Comparison of ENCODE assay signal across 8 cellular contexts in genomic region chr22:38657248-38657909, GRCh38. TPM values are rescaled to one million over a fixed set of nuclear protein-coding genes. Genes with fewer than 3 reads are reported as not detected.
DNase-seq lines count a peak whose midpoint lies in the region; TF ChIP-seq lines count a peak whose summit lies in the region.

No MANE protein-coding gene starts in this region.

- H3K4me1 Mint-ChIP-seq in Caco-2 (ENCODE audit: low read depth, unreplicated experiment) = no peaks in the 10 kb centered on the region

- H3K27me3 Mint-ChIP-seq in Caco-2 (ENCODE audit: insufficient read depth, unreplicated experiment) = no peaks in the 10 kb centered on the region

- H3K36me3 ChIP-seq in Caco-2 (ENCODE audit: control insufficient read depth, insufficient read depth, low read length) (no peaks in the 10 kb centered on the region), HAP-1 (replicated peaks) (no peaks in the 10 kb centered on the region), SJSA1 (no peaks in the 10 kb centered on the region; the same call in 1 of the 2 replicates)

- TF ChIP-seq CTCF in Caco-2 (IDR thresholded peaks at IDR 0.05; ENCODE audit: insufficient read depth in 1 of 2, low read depth in 1 of 2, low read length in 1 of 2, severe bottlenecking in 1 of 2, unreplicated experiment in 1 of 2) (no peak), astrocyte of the spinal cord (IDR thresholded peaks at IDR 0.05; ENCODE audit: low read depth, low read length) (no peak)

- peak overlapping the region; percentile 75 for H3K4me3 ChIP-seq in Caco-2 (ENCODE audit: low read depth, low read length)
- H3K4me3 ChIP-seq in HAP-1 = peak overlapping the region; percentile 78
- H3K4me3 ChIP-seq in SJSA1 = peak overlapping the region; percentile 73
- peak overlapping the region; percentile 92 for H3K4me3 ChIP-seq in astrocyte of the spinal cord (ENCODE audit: low read depth, low read length)

- peak overlapping the region; percentile 100 for H3K27ac Mint-ChIP-seq in Caco-2 (ENCODE audit: unreplicated experiment)

- H3K27me3 ChIP-seq in Caco-2 (replicated peaks; ENCODE audit: control insufficient read depth, insufficient read depth, low read length) (no peaks in the 10 kb centered on the region), HAP-1 (ENCODE audit: low read depth) (no peaks in the 10 kb centered on the region), SJSA1 (replicated peaks) (no peaks in the 10 kb centered on the region)

- POLR2A ChIA-PET in Caco-2 (lab: Charles Lee) = no interaction called here

- H3K4me1 ChIP-seq in Caco-2 = no peaks in the 10 kb centered on the region
- peaks cover 8% of the 10 kb centered on the region for H3K4me1 ChIP-seq in HAP-1
- H3K4me1 ChIP-seq in SJSA1 (replicated peaks) = peaks cover 12% of the 10 kb centered on the region

- CTCF ChIA-PET in Caco-2 (lab: Charles Lee) = no interaction called here

- no TSS peak for BruUV-seq in Caco-2 (replicated peaks; lab: Mats Ljungman, UMichigan)

- peak overlapping the region; percentile 90 for H3K4me3 Mint-ChIP-seq in Caco-2 (ENCODE audit: unreplicated experiment)

- in situ Hi-C loops in HAP-1 (cut with MboI; ENCODE audit: low sequenced_read_pairs) = no loop called here
- in situ Hi-C loops in astrocyte of the spinal cord (cut with HindIII; ENCODE audit: low sequenced_read_pairs) = no loop called here

- no peaks in the 10 kb centered on the region for H3K9me3 Mint-ChIP-seq in Caco-2 (ENCODE audit: unreplicated experiment)

- H3K9me3 ChIP-seq in Caco-2 (no peaks in the 10 kb centered on the region), HAP-1 (no peaks in the 10 kb centered on the region), SJSA1 (replicated peaks) (no peaks in the 10 kb centered on the region)

- peaks cover 14% of the 10 kb centered on the region for H3K36me3 Mint-ChIP-seq in Caco-2 (ENCODE audit: insufficient read depth, unreplicated experiment)

- H3K27ac ChIP-seq in SJSA1 = no peak overlapping the region

- intact Hi-C loops in Caco-2 (cut with micrococcal nuclease; ENCODE audit: unreplicated experiment) = no loop called here

- DNase-seq in Caco-2 (peak in 1 of 2 experiments; percentile 41), HAP-1 (ENCODE audit: low spot score in 2 of 2) (peak in 1 of 2 experiments; percentile 52), SJSA1 (ENCODE audit: low read depth in 1 of 2, low spot score in 2 of 2) (no peak), astrocyte of the spinal cord (ENCODE audit: low read depth, low spot score) (peak; percentile 12), kidney tubule cell (ENCODE audit: low spot score) (peak; percentile 47), ureter (ENCODE audit: low spot score) (no peak), SIG-M5 (lab: John Stamatoyannopoulos, UW) (no peak)
- peak in 2 of 3 experiments; percentile 16 to 44 for DNase-seq in stimulated activated CD4-positive, alpha-beta T cell treated with anti-CD3 and anti-CD28 coated beads, TNF-alpha, amount 100 ng/mL, for 24 hours (ENCODE audit: low read depth in 3 of 3)

RNA-seq across cellular contexts. Expression of gene CBY1, which starts 0.9 kb away (rescaled TPM):
- total RNA-seq in Caco-2 (2022) = 22.8 and 28.3 TPM in 2 replicates
- total RNA-seq in SJSA1 (2014; rRNA removed; shearing (Covaris generic)) = 8.8 and 13.5 TPM in 2 replicates
- total RNA-seq in ureter = 47.0 TPM

RNA-seq across cellular contexts. Expression of gene FAM227A, which starts 1.2 kb away (rescaled TPM):
- total RNA-seq in Caco-2 (2022) (0.73 and 2.2 TPM in 2 replicates), ureter (6.1 TPM)
- total RNA-seq in SJSA1 (2014; rRNA removed; shearing (Covaris generic)) = 0.42 TPM in 1 of 2 replicates, not detected in the other

RNA-seq across cellular contexts. Expression of gene TOMM22, which starts 24.4 kb away (rescaled TPM):
- total RNA-seq in Caco-2 (2022) = 113 and 114 TPM in 2 replicates
- total RNA-seq in SJSA1 (2014; rRNA removed; shearing (Covaris generic)) = 61.0 and 103 TPM in 2 replicates
- 76.8 TPM for total RNA-seq in ureter

RNA-seq across cellular contexts. Expression of gene JOSD1, which starts 43.4 kb away (rescaled TPM):
- total RNA-seq in Caco-2 (2022) (50.3 and 55.3 TPM in 2 replicates), ureter (39.7 TPM)
- 53.5 and 67.0 TPM in 2 replicates for total RNA-seq in SJSA1 (2014; rRNA removed; shearing (Covaris generic))

RNA-seq across cellular contexts. Expression of gene GTPBP1, which starts 48.4 kb away (rescaled TPM):
- total RNA-seq in Caco-2 (2022) (47.2 and 48.0 TPM in 2 replicates), ureter (72.0 TPM)
- total RNA-seq in SJSA1 (2014; rRNA removed; shearing (Covaris generic)) = 24.8 and 28.9 TPM in 2 replicates

Comparison
In these comparisons a context has a peak if more than half of its experiments do, and no peak if none do; other contexts are left out.
1. DNase-seq: peak in astrocyte of the spinal cord (single experiment), kidney tubule cell (single experiment) and stimulated activated CD4-positive, alpha-beta T cell treated with anti-CD3 and anti-CD28 coated beads, TNF-alpha, amount 100 ng/mL, for 24 hours (2 of 3); none in SJSA1 (0 of 2), ureter (single experiment) and SIG-M5 (single experiment).
2. Peak in every context shown above with its lines, with median percentiles within 50 percentile points of each other: H3K4me3 ChIP-seq.